ENCODE assay signal across 8 cellular contexts in the genomic region with DNA sequence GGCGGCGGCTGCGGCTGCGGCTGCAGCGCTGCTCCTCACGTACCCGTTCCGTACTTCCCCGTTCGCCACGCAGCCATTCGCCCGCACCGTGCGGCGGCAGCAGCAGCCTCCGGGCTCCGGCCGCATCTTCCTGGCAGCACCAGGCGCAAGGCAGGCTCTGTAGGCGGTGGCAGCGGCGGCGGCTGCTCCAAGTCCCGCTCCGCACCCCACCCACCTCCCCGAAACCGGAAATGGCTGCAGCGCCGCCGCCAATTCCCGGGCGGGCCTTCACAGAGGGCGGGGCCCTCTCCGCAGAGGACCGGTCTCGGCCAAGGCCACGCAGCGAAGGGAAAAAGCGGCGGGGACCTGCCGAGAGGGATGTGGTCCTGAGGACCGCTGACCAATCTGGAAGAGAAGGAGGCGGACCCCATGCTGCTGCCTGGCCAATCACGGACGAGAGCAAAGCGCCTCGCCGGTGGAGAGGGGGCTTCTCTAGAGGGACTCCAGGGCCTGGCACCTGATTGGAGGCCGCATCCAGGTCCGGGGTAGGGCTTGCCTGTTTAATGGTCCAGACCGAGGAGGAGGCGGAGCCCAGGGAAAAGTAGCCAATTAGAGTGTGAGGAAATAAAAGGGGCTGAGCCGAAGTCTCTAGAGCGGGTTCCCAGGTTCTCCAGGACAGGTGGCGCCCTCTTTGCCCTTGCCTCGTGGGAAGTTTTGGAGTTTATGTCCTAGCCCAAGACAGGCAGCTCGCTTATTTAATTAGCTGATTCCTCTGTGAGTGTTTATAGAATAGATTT. TPM values are rescaled to one million over a fixed set of nuclear protein-coding genes. Genes with fewer than 3 reads are reported as not detected.
DNase-seq lines count a peak whose midpoint lies in the region; ATAC-seq and TF ChIP-seq lines count a peak whose summit lies in the region.

A gene with protein sequence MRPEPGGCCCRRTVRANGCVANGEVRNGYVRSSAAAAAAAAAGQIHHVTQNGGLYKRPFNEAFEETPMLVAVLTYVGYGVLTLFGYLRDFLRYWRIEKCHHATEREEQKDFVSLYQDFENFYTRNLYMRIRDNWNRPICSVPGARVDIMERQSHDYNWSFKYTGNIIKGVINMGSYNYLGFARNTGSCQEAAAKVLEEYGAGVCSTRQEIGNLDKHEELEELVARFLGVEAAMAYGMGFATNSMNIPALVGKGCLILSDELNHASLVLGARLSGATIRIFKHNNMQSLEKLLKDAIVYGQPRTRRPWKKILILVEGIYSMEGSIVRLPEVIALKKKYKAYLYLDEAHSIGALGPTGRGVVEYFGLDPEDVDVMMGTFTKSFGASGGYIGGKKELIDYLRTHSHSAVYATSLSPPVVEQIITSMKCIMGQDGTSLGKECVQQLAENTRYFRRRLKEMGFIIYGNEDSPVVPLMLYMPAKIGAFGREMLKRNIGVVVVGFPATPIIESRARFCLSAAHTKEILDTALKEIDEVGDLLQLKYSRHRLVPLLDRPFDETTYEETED (minus strand): TSS at position 184 of the 776 bp plus-strand sequence. CDS start 58 bp downstream, at position 126.

- H3K4me1 Mint-ChIP-seq in activated naive CD4-positive, alpha-beta T cell treated with anti-CD3 and anti-CD28 coated beads, Interleukin-2, amount 50 U/mL, for 24 hours: peaks cover 44% of the 10 kb centered on the region

- peak within 1 kb of the TSS; percentile 85 for H3K4me3 ChIP-seq in suprapubic skin

- TF ChIP-seq EP300 in suprapubic skin (IDR thresholded peaks at IDR 0.05): no peak

- peak in 1 of 2 donors; percentile 62 for TF ChIP-seq POLR2A in suprapubic skin (IDR thresholded peaks at IDR 0.05)

- under 1% methylated on average over 16 of the region's 58 CpGs for WGBS in suprapubic skin

- DNase-seq in GM10266 (ENCODE audit: extremely low spot score) (peak; percentile 98), NCI-H1092 (lab: John Stamatoyannopoulos, UW) (peak; percentile 99), globus pallidus (ENCODE audit: low spot score) (peak; percentile 100), nucleus accumbens (lab: John Stamatoyannopoulos, UW) (peak; percentile 88 to 100 (median 99)), suprapubic skin (ENCODE audit: low spot score in 2 of 2) (peak; percentile 99 to 100)

- H3K9me3 ChIP-seq in suprapubic skin: no peaks in the 10 kb centered on the region

- H3K27me3 Mint-ChIP-seq in activated naive CD4-positive, alpha-beta T cell treated with anti-CD3 and anti-CD28 coated beads, Interleukin-2, amount 50 U/mL, for 24 hours: no peaks in the 10 kb centered on the region

- H3K9me3 Mint-ChIP-seq in activated naive CD4-positive, alpha-beta T cell treated with anti-CD3 and anti-CD28 coated beads, Interleukin-2, amount 50 U/mL, for 24 hours: no peaks in the 10 kb centered on the region

- H3K27ac Mint-ChIP-seq in activated naive CD4-positive, alpha-beta T cell treated with anti-CD3 and anti-CD28 coated beads, Interleukin-2, amount 50 U/mL, for 24 hours: peak within 1 kb of the TSS; percentile 94

- ATAC-seq in HG02610 (IDR thresholded peaks at IDR 0.05; ENCODE audit: unreplicated experiment) (peak; percentile 97), SK-N-SH treated with all-trans-retinoic acid at 6 μM for 48 hours (peak; percentile 98)

- no peaks in the 10 kb centered on the region for H3K27me3 ChIP-seq in suprapubic skin

- H3K27ac ChIP-seq in suprapubic skin: peak within 1 kb of the TSS; percentile 83

- TF ChIP-seq CTCF in GM10266 (IDR thresholded peaks at IDR 0.05; ENCODE audit: control insufficient read depth, insufficient read depth, low read depth, missing control alignments): peak; percentile 35
- TF ChIP-seq CTCF in suprapubic skin (IDR thresholded peaks at IDR 0.05): no peak

- no peaks in the 10 kb centered on the region for H3K36me3 ChIP-seq in suprapubic skin

- peaks cover 3% of the 10 kb centered on the region for H3K36me3 Mint-ChIP-seq in activated naive CD4-positive, alpha-beta T cell treated with anti-CD3 and anti-CD28 coated beads, Interleukin-2, amount 50 U/mL, for 24 hours

- peaks cover 40% of the 10 kb centered on the region for H3K4me1 ChIP-seq in suprapubic skin

- H3K4me3 Mint-ChIP-seq in activated naive CD4-positive, alpha-beta T cell treated with anti-CD3 and anti-CD28 coated beads, Interleukin-2, amount 50 U/mL, for 24 hours: peak within 1 kb of the TSS; percentile 96

TF ChIP-seq in SK-N-SH treated with all-trans-retinoic acid at 6 μM for 48 hours, 23 proteins besides CTCF, POLR2A, EP300 and RAD21:
- TF ChIP-seq BACH2 (CRISPR knock-in tag; IDR thresholded peaks at IDR 0.05; ENCODE audit: borderline replicate concordance) (no peak), TOX (CRISPR knock-in tag; IDR thresholded peaks at IDR 0.05; ENCODE audit: borderline replicate concordance) (no peak), ZC3H10 (CRISPR knock-in tag; IDR thresholded peaks at IDR 0.05) (no peak), SNAI2 (CRISPR knock-in tag; IDR thresholded peaks at IDR 0.05) (peak; percentile 79; the same call in 1 of the 2 replicates)
- TF ChIP-seq, protein P1, sequence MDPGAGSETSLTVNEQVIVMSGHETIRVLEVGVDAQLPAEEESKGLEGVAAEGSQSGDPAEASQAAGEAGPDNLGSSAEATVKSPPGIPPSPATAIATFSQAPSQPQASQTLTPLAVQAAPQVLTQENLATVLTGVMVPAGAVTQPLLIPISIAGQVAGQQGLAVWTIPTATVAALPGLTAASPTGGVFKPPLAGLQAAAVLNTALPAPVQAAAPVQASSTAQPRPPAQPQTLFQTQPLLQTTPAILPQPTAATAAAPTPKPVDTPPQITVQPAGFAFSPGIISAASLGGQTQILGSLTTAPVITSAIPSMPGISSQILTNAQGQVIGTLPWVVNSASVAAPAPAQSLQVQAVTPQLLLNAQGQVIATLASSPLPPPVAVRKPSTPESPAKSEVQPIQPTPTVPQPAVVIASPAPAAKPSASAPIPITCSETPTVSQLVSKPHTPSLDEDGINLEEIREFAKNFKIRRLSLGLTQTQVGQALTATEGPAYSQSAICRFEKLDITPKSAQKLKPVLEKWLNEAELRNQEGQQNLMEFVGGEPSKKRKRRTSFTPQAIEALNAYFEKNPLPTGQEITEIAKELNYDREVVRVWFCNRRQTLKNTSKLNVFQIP (CRISPR knock-in tag; IDR thresholded peaks at IDR 0.05; ENCODE audit: borderline replicate concordance, low read depth): no peak
- TF ChIP-seq, protein P2, sequence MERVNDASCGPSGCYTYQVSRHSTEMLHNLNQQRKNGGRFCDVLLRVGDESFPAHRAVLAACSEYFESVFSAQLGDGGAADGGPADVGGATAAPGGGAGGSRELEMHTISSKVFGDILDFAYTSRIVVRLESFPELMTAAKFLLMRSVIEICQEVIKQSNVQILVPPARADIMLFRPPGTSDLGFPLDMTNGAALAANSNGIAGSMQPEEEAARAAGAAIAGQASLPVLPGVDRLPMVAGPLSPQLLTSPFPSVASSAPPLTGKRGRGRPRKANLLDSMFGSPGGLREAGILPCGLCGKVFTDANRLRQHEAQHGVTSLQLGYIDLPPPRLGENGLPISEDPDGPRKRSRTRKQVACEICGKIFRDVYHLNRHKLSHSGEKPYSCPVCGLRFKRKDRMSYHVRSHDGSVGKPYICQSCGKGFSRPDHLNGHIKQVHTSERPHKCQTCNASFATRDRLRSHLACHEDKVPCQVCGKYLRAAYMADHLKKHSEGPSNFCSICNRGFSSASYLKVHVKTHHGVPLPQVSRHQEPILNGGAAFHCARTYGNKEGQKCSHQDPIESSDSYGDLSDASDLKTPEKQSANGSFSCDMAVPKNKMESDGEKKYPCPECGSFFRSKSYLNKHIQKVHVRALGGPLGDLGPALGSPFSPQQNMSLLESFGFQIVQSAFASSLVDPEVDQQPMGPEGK (CRISPR knock-in tag; IDR thresholded peaks at IDR 0.05; ENCODE audit: borderline replicate concordance): no peak
- TF ChIP-seq, protein P3, sequence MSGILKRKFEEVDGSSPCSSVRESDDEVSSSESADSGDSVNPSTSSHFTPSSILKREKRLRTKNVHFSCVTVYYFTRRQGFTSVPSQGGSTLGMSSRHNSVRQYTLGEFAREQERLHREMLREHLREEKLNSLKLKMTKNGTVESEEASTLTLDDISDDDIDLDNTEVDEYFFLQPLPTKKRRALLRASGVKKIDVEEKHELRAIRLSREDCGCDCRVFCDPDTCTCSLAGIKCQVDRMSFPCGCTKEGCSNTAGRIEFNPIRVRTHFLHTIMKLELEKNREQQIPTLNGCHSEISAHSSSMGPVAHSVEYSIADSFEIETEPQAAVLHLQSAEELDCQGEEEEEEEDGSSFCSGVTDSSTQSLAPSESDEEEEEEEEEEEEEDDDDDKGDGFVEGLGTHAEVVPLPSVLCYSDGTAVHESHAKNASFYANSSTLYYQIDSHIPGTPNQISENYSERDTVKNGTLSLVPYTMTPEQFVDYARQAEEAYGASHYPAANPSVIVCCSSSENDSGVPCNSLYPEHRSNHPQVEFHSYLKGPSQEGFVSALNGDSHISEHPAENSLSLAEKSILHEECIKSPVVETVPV (CRISPR knock-in tag; IDR thresholded peaks at IDR 0.05): no peak

RNA-seq across cellular contexts. Expression of the gene that starts here (rescaled TPM):
- total RNA-seq in suprapubic skin: 10 to 100 TPM; 18.9 to 24.6 (median 22.8) TPM

Comparison
In these comparisons a context has a peak if more than half of its experiments do, and no peak if none do; other contexts are left out.
1. Peak in every context shown above with its lines: DNase-seq, ATAC-seq, H3K4me3 ChIP-seq and H3K27ac ChIP-seq.